In the genomic region with DNA sequence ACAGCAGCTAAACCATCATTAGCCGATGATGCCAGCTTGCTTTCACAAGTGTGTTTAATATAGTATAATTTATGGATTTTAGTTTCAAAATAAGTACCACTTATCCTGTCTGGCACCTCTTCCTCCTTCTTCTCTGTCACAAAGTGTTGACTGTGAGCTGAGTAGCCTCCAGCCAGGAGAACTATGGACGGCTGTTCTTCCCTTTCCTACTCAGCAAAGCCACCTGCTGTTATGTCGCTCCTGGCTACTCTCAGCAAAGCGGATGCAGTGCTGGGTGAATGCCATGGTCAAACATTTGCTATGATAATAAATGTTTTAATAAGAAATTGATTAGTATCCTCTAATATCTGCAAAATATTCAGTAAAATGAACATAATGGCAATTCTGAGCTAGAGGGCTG, we compare ENCODE assay signal across 29 cellular contexts.
DNase-seq lines count a peak whose midpoint lies in the region; ATAC-seq, FAIRE-seq and TF ChIP-seq lines count a peak whose summit lies in the region.
"Had no signal": no experiment of that assay in that cellular context is flagged by ENCODE, and none has a peak within 500 bp of the region (broad histone marks: within the 10 kb centered on the region; RNA-seq: fewer than 3 reads in every experiment).

No MANE protein-coding gene starts in this region.

- H3K27ac Mint-ChIP-seq in WTC11 = no peak overlapping the region
- H3K27ac Mint-ChIP-seq: activated CD8-positive, alpha-beta T cell treated with anti-CD3 and anti-CD28 coated beads for 36 hours; activated naive CD4-positive, alpha-beta T cell treated with anti-CD3 and anti-CD28 coated beads, Interleukin-2, amount 50 U/mL, for 72 hours; activated T-helper 2 cell treated with anti-CD3 and anti-CD28 coated beads, Interferon-gamma antibody, Interleukin-2, Interleukin-4, amounts not matched to agents 10 μg/mL and 5 μg/mL and 100 μg/mL, durations not matched to agents 14 hours and 24 hours and 36 hours; CD4-positive, alpha-beta T cell; IgD-negative memory B cell; naive thymus-derived CD4-positive, alpha-beta T cell; T-helper 1 cell treated with Interleukin-12 subunit alpha and Interleukin-12 subunit beta and Interleukin-4 antibody, amounts not matched to agents 30 μg/mL and 1 μg/mL, for 36 hours had no signal

- CTCF ChIA-PET in WTC11 (lab: Charles Lee) = interaction anchor here (1.2 kb wide), 1 partner anchor 179 kb away, joined by 4 read pairs; no protein-coding TSS in a partner anchor

- no peaks in the 10 kb centered on the region for H3K36me3 ChIP-seq in osteoblast (ENCODE audit: insufficient read depth, low read length)
- H3K36me3 ChIP-seq in upper lobe of right lung = no peaks in the 10 kb centered on the region
- H3K36me3 ChIP-seq: breast epithelium, HAP-1, thoracic aorta, vagina had no signal

- H3K4me2 ChIP-seq in osteoblast (ENCODE audit: insufficient read depth, low read length) = no peak overlapping the region
- H3K4me2 ChIP-seq: A549 had no signal

- H3K36me3 Mint-ChIP-seq in WTC11 = no peaks in the 10 kb centered on the region
- H3K36me3 Mint-ChIP-seq: activated naive CD4-positive, alpha-beta T cell treated with anti-CD3 and anti-CD28 coated beads, Interleukin-2, amount 50 U/mL, for 72 hours; naive thymus-derived CD4-positive, alpha-beta T cell had no signal

- H3K27me3 ChIP-seq in osteoblast (ENCODE audit: insufficient read depth, low read length) (no peaks in the 10 kb centered on the region), upper lobe of right lung (no peaks in the 10 kb centered on the region)
- H3K27me3 ChIP-seq: breast epithelium, vagina had no signal

- no peaks in the 10 kb centered on the region for H3K9me3 Mint-ChIP-seq in WTC11
- H3K9me3 Mint-ChIP-seq: T-helper 1 cell treated with Interleukin-12 subunit alpha and Interleukin-12 subunit beta and Interleukin-4 antibody, amounts not matched to agents 30 μg/mL and 1 μg/mL, for 36 hours had no signal

- no peaks in the 10 kb centered on the region for H3K79me2 ChIP-seq in osteoblast (ENCODE audit: insufficient read depth, low read length)

- H3K4me3 ChIP-seq in osteoblast (ENCODE audit: insufficient read depth, low read length) = no peak overlapping the region
- H3K4me3 ChIP-seq in upper lobe of right lung = no peak overlapping the region
- H3K4me3 ChIP-seq: A549, breast epithelium, HAP-1, thoracic aorta, vagina had no signal

- no peaks in the 10 kb centered on the region for H3K9me3 ChIP-seq in osteoblast (ENCODE audit: low read depth, low read length)
- no peaks in the 10 kb centered on the region for H3K9me3 ChIP-seq in upper lobe of right lung
- H3K9me3 ChIP-seq: A549, breast epithelium, HAP-1, thoracic aorta, vagina had no signal

- ATAC-seq in WTC11 = peak; percentile 78
- ATAC-seq in upper lobe of right lung = no peak
- ATAC-seq: A549; activated CD8-positive, alpha-beta T cell treated with anti-CD3 and anti-CD28 coated beads for 36 hours; activated naive CD4-positive, alpha-beta T cell treated with anti-CD3 and anti-CD28 coated beads, Interleukin-2, amount 50 U/mL, for 72 hours; left ventricle myocardium superior; naive thymus-derived CD4-positive, alpha-beta T cell; stimulated activated naive CD8-positive, alpha-beta T cell treated with anti-CD3 and anti-CD28 coated beads, Interleukin-15, Interleukin-2, amounts not matched to agents 100 U/mL and 50 U/mL, for 24 hours had no signal

- intact Hi-C loops in upper lobe of right lung (cut with DNase I) = no loop called here

- H3K27me3 Mint-ChIP-seq in WTC11 (ENCODE audit: low read depth) = no peaks in the 10 kb centered on the region
- H3K27me3 Mint-ChIP-seq: activated CD8-positive, alpha-beta T cell treated with anti-CD3 and anti-CD28 coated beads for 36 hours; CD4-positive, alpha-beta T cell; IgD-negative memory B cell; naive thymus-derived CD4-positive, alpha-beta T cell had no signal

- POLR2A ChIA-PET in WTC11 (lab: Charles Lee) = no interaction called here

- no peaks in the 10 kb centered on the region for H3K4me1 Mint-ChIP-seq in WTC11
- H3K4me1 Mint-ChIP-seq: IgD-negative memory B cell; naive thymus-derived CD4-positive, alpha-beta T cell had no signal

- H3K4me3 Mint-ChIP-seq in WTC11 = no peak overlapping the region
- H3K4me3 Mint-ChIP-seq: activated CD8-positive, alpha-beta T cell treated with anti-CD3 and anti-CD28 coated beads for 36 hours; CD4-positive, alpha-beta T cell; IgD-negative memory B cell; naive thymus-derived CD4-positive, alpha-beta T cell; T-helper 1 cell treated with Interleukin-12 subunit alpha and Interleukin-12 subunit beta and Interleukin-4 antibody, amounts not matched to agents 30 μg/mL and 1 μg/mL, for 36 hours had no signal

- H3K4me1 ChIP-seq in osteoblast (ENCODE audit: insufficient read depth, low read length) (no peaks in the 10 kb centered on the region), upper lobe of right lung (no peaks in the 10 kb centered on the region)
- H3K4me1 ChIP-seq: A549, breast epithelium, HAP-1, vagina had no signal

- TF ChIP-seq CTCF in WTC11 (IDR thresholded peaks at IDR 0.05) = no peak
- no peak for TF ChIP-seq CTCF in osteoblast (IDR thresholded peaks at IDR 0.05; ENCODE audit: extremely low read depth, low read depth, low read length)
- TF ChIP-seq CTCF in upper lobe of right lung (IDR thresholded peaks at IDR 0.05) = no peak

- H3K27ac ChIP-seq in osteoblast (ENCODE audit: low read depth, low read length) = no peak overlapping the region
- no peak overlapping the region for H3K27ac ChIP-seq in upper lobe of right lung
- H3K27ac ChIP-seq: A549, breast epithelium, thoracic aorta, vagina had no signal

- FAIRE-seq in RCC 7860 (lab: Jason Lieb, UNC) = no peak
- no peak for FAIRE-seq in GM19239 (lab: Jason Lieb, UNC)
- FAIRE-seq: A549 had no signal

- H2AFZ ChIP-seq in osteoblast (ENCODE audit: low read length) = no peak overlapping the region

- no peaks in the 10 kb centered on the region for H4K20me1 ChIP-seq in osteoblast (ENCODE audit: insufficient read depth, low read length)

- DNase-seq in DMS153 (lab: John Stamatoyannopoulos, UW) = peak; percentile 86
- DNase-seq in NCI-H187 (lab: John Stamatoyannopoulos, UW) = peak; percentile 31 to 35
- DNase-seq in NCI-H345 treated with DMSO at 0.1 percent for 48 hours (lab: John Stamatoyannopoulos, UW; ENCODE audit: unreplicated experiment) = peak; percentile 37
- no peak for DNase-seq in WTC11 (ENCODE audit: low spot score)
- DNase-seq in osteoblast (ENCODE audit: insufficient read length, low spot score, missing footprints) = no peak
- no peak for DNase-seq in RCC 7860 (ENCODE audit: low spot score)
- DNase-seq in GM19239 (ENCODE audit: insufficient read length, low spot score) = no peak
- no peak for DNase-seq in upper lobe of right lung
- DNase-seq: activated CD4-positive, CD25-positive, alpha-beta regulatory T cell treated with anti-CD3 and anti-CD28 coated beads, Interleukin-2, amount 50 U/mL, for 72 hours; activated CD8-positive, alpha-beta T cell treated with anti-CD3 and anti-CD28 coated beads for 36 hours; AML-193; CD4-positive, alpha-beta T cell; DMS 273 treated with DMSO at 0.1 percent for 48 hours; GDM1; islet precursor cell; left ventricle myocardium superior; naive thymus-derived CD4-positive, alpha-beta T cell; NCI-H1436 treated with DMSO at 0.1 percent for 48 hours; NCI-H226; stimulated activated naive CD8-positive, alpha-beta T cell treated with anti-CD3 and anti-CD28 coated beads, Interleukin-15, Interleukin-2, amounts not matched to agents 100 U/mL and 50 U/mL, for 24 hours had no signal

TF ChIP-seq in WTC11, 78 proteins besides CTCF, POLR2A, EP300 and RAD21 (continues in another document):
- TF ChIP-seq, protein P1, sequence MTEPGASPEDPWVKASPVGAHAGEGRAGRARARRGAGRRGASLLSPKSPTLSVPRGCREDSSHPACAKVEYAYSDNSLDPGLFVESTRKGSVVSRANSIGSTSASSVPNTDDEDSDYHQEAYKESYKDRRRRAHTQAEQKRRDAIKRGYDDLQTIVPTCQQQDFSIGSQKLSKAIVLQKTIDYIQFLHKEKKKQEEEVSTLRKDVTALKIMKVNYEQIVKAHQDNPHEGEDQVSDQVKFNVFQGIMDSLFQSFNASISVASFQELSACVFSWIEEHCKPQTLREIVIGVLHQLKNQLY (CRISPR knock-in tag; IDR thresholded peaks at IDR 0.05) = no peak
- TF ChIP-seq SOX15 (CRISPR knock-in tag; IDR thresholded peaks at IDR 0.05) = no peak
- TF ChIP-seq, protein P2, sequence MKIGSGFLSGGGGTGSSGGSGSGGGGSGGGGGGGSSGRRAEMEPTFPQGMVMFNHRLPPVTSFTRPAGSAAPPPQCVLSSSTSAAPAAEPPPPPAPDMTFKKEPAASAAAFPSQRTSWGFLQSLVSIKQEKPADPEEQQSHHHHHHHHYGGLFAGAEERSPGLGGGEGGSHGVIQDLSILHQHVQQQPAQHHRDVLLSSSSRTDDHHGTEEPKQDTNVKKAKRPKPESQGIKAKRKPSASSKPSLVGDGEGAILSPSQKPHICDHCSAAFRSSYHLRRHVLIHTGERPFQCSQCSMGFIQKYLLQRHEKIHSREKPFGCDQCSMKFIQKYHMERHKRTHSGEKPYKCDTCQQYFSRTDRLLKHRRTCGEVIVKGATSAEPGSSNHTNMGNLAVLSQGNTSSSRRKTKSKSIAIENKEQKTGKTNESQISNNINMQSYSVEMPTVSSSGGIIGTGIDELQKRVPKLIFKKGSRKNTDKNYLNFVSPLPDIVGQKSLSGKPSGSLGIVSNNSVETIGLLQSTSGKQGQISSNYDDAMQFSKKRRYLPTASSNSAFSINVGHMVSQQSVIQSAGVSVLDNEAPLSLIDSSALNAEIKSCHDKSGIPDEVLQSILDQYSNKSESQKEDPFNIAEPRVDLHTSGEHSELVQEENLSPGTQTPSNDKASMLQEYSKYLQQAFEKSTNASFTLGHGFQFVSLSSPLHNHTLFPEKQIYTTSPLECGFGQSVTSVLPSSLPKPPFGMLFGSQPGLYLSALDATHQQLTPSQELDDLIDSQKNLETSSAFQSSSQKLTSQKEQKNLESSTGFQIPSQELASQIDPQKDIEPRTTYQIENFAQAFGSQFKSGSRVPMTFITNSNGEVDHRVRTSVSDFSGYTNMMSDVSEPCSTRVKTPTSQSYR (CRISPR knock-in tag; IDR thresholded peaks at IDR 0.05) = no peak
- TF ChIP-seq, protein P3, sequence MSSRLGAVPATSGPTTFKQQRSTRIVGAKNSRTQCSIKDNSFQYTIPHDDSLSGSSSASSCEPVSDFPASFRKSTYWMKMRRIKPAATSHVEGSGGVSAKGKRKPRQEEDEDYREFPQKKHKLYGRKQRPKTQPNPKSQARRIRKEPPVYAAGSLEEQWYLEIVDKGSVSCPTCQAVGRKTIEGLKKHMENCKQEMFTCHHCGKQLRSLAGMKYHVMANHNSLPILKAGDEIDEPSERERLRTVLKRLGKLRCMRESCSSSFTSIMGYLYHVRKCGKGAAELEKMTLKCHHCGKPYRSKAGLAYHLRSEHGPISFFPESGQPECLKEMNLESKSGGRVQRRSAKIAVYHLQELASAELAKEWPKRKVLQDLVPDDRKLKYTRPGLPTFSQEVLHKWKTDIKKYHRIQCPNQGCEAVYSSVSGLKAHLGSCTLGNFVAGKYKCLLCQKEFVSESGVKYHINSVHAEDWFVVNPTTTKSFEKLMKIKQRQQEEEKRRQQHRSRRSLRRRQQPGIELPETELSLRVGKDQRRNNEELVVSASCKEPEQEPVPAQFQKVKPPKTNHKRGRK (CRISPR knock-in tag; IDR thresholded peaks at IDR 0.05; ENCODE audit: borderline replicate concordance) = no peak
- no peak for TF ChIP-seq IRF2 (CRISPR knock-in tag; IDR thresholded peaks at IDR 0.05; ENCODE audit: borderline replicate concordance, low read depth)
- TF ChIP-seq ZNF423 (CRISPR knock-in tag; IDR thresholded peaks at IDR 0.05) = no peak

Comparison
In these comparisons a context has a peak if more than half of its experiments do, and no peak if none do; other contexts are left out.
1. DNase-seq: peak in DMS153 (single experiment), NCI-H187 (2 of 2) and NCI-H345 treated with DMSO at 0.1 percent for 48 hours (single experiment); none in WTC11 (single experiment), osteoblast (single experiment), RCC 7860 (single experiment), GM19239 (single experiment) and upper lobe of right lung (single experiment).